Comparison of ENCODE assay signal across 8 cellular contexts in genomic region chrX:129957241-129958099, GRCh38. TPM values are rescaled to one million over a fixed set of nuclear protein-coding genes. Genes with fewer than 3 reads are reported as not detected.
A peak's percentile ranks its signal among the peaks of the same experiment; 100 is the strongest.
DNase-seq lines count a peak whose midpoint lies in the region; ATAC-seq and TF ChIP-seq lines count a peak whose summit lies in the region.

No MANE protein-coding gene starts in this region.

- H3K79me2 ChIP-seq in hepatocyte, result no peaks in the 10 kb centered on the region

- peaks cover 2% of the 10 kb centered on the region for H3K36me3 Mint-ChIP-seq in activated naive CD8-positive, alpha-beta T cell treated with anti-CD3 and anti-CD28 coated beads, Interleukin-2, amount 50 U/mL, for 24 hours (ENCODE audit: low read depth)

- intact Hi-C loops in gastrocnemius medialis (cut with DNase I; ENCODE audit: low total_unique reads), result no loop called here

- no peaks in the 10 kb centered on the region for H3K9me3 ChIP-seq in hepatocyte (ENCODE audit: low read depth)
- no peaks in the 10 kb centered on the region for H3K9me3 ChIP-seq in gastrocnemius medialis

- H2AFZ ChIP-seq in hepatocyte, result peak overlapping the region; percentile 60

- peak; percentile 81 for DNase-seq in D341Med (ENCODE audit: low spot score)
- peak; percentile 92 for DNase-seq in OCI-M1 (lab: John Stamatoyannopoulos, UW)
- DNase-seq in activated naive CD8-positive, alpha-beta T cell treated with anti-CD3 and anti-CD28 coated beads, Interleukin-2, amount 50 U/mL, for 24 hours, result peak; percentile 58
- DNase-seq in hepatocyte (ENCODE audit: low spot score), result peak; percentile 68
- peak in 1 of 2 donors; percentile 33 for DNase-seq in gastrocnemius medialis
- no peak for DNase-seq in A172 (ENCODE audit: low spot score)

- H3K27ac Mint-ChIP-seq in activated naive CD8-positive, alpha-beta T cell treated with anti-CD3 and anti-CD28 coated beads, Interleukin-2, amount 50 U/mL, for 24 hours, result peak overlapping the region; percentile 31

- no peaks in the 10 kb centered on the region for H4K20me1 ChIP-seq in hepatocyte (ENCODE audit: insufficient read depth, poor library complexity, severe bottlenecking)

- H3K27me3 ChIP-seq in hepatocyte (no peaks in the 10 kb centered on the region), gastrocnemius medialis (peaks cover 0 to 3% (median 0%) of the 10 kb centered on the region in 3 donors)

- H3K27me3 Mint-ChIP-seq in activated naive CD8-positive, alpha-beta T cell treated with anti-CD3 and anti-CD28 coated beads, Interleukin-2, amount 50 U/mL, for 24 hours, result peaks cover 2% of the 10 kb centered on the region

- no peaks in the 10 kb centered on the region for H3K9me2 ChIP-seq in hepatocyte (replicated peaks; ENCODE audit: insufficient read depth)

- H3K9me3 Mint-ChIP-seq in activated naive CD8-positive, alpha-beta T cell treated with anti-CD3 and anti-CD28 coated beads, Interleukin-2, amount 50 U/mL, for 24 hours, result no peaks in the 10 kb centered on the region

- 58% methylated on average over 43 of the region's 56 CpGs for WGBS in hepatocyte (ENCODE audit: low lambda C conversion rate, missing lambda C conversion rate)

- H3K4me2 ChIP-seq in hepatocyte, result peak overlapping the region; percentile 71

- in situ Hi-C loops in gastrocnemius medialis (cut with MboI; ENCODE audit: low sequenced_read_pairs in 4 of 4), result no loop called here

- TF ChIP-seq CTCF in hepatocyte (IDR thresholded peaks at IDR 0.05; ENCODE audit: poor library complexity), result no peak
- no peak for TF ChIP-seq CTCF in gastrocnemius medialis (IDR thresholded peaks at IDR 0.05 in 4 of 5, conservative IDR thresholded peaks at IDR 0.05 in 1 of 5)

- peak overlapping the region; percentile 62 for H3K4me3 Mint-ChIP-seq in activated naive CD8-positive, alpha-beta T cell treated with anti-CD3 and anti-CD28 coated beads, Interleukin-2, amount 50 U/mL, for 24 hours

- no peak for TF ChIP-seq POLR2A in gastrocnemius medialis (IDR thresholded peaks at IDR 0.05)

- H3K4me3 ChIP-seq in hepatocyte (no peak overlapping the region), gastrocnemius medialis (peak overlapping the region; percentile 43 to 55 (median 46))

- H3K36me3 ChIP-seq in hepatocyte (replicated peaks; ENCODE audit: insufficient read depth, low read depth) (no peaks in the 10 kb centered on the region), gastrocnemius medialis (no peaks in the 10 kb centered on the region)

- peaks cover 14% of the 10 kb centered on the region for H3K4me1 Mint-ChIP-seq in activated naive CD8-positive, alpha-beta T cell treated with anti-CD3 and anti-CD28 coated beads, Interleukin-2, amount 50 U/mL, for 24 hours

- H3K4me1 ChIP-seq in hepatocyte (ENCODE audit: insufficient read depth), result no peaks in the 10 kb centered on the region
- no peaks in the 10 kb centered on the region for H3K4me1 ChIP-seq in gastrocnemius medialis

- peak overlapping the region; percentile 40 for H3K27ac ChIP-seq in hepatocyte
- H3K27ac ChIP-seq in gastrocnemius medialis, result peak overlapping the region; percentile 31 to 62 (median 48)

- ATAC-seq in GM19324 (IDR thresholded peaks at IDR 0.05; ENCODE audit: low FRiP score, unreplicated experiment) (peak; percentile 76), HG03354 (IDR thresholded peaks at IDR 0.05; ENCODE audit: poor library complexity, severe bottlenecking, unreplicated experiment) (peak; percentile 64), gastrocnemius medialis (peak; percentile 33 to 67)
- peak; percentile 66 for ATAC-seq in activated naive CD8-positive, alpha-beta T cell treated with anti-CD3 and anti-CD28 coated beads, Interleukin-2, amount 50 U/mL, for 24 hours

RNA-seq across cellular contexts. Expression of gene BCORL1, which starts 25.0 kb away (rescaled TPM):
- total RNA-seq in hepatocyte, result 3.0 and 3.4 TPM in 2 replicates
- polyA plus RNA-seq in hepatocyte, result 8.0 and 9.2 TPM in 2 replicates
- total RNA-seq in gastrocnemius medialis, result 1 to 10 TPM; 1.1 to 3.6 (median 2.4) TPM
- 0.48 and 0.74 TPM in 2 replicates for total RNA-seq in A172 (2014; rRNA removed; shearing (Covaris generic))

RNA-seq across cellular contexts. Expression of gene UTP14A, which starts 51.5 kb away (rescaled TPM):
- total RNA-seq in hepatocyte, result 11.4 and 13.1 TPM in 2 replicates
- 8.7 and 10.5 TPM in 2 replicates for polyA plus RNA-seq in hepatocyte
- 10 to 100 TPM in 3 of 4 donors, 1 to 10 TPM in 1; 10.0 to 13.9 (median 10.9) TPM for total RNA-seq in gastrocnemius medialis
- total RNA-seq in A172 (2014; rRNA removed; shearing (Covaris generic)), result 15.8 and 16.1 TPM in 2 replicates
